ENCODE assay signal across 8 cellular contexts in genomic region chr5:16784843-16785791, GRCh38.
A peak's percentile ranks its signal among the peaks of the same experiment; 100 is the strongest.
DNase-seq lines count a peak whose midpoint lies in the region; ATAC-seq lines count a peak whose summit lies in the region.

No MANE protein-coding gene starts in this region.

- DNase-seq in SK-N-MC (ENCODE audit: low read depth, low spot score) (no peak), renal cortical epithelial cell (ENCODE audit: low read depth) (peak; percentile 17), ACHN (no peak), midbrain (lab: John Stamatoyannopoulos, UW) (no peak), RKO (ENCODE audit: low spot score) (no peak)
- no peak for DNase-seq in effector CD8-positive, alpha-beta T cell (lab: John Stamatoyannopoulos, UW)

- ATAC-seq in GM18870 (IDR thresholded peaks at IDR 0.05; ENCODE audit: unreplicated experiment) (peak; percentile 99), HG02588 (IDR thresholded peaks at IDR 0.05; ENCODE audit: unreplicated experiment) (peak; percentile 97)

- in situ Hi-C loops in ACHN (cut with HindIII; ENCODE audit: low pct_ligation_motif_present, low pct_unique_long_range_greater_than_20kb, low sequenced_read_pairs), result loop anchor here (25.0 kb wide), 1 partner anchor 402 kb away; no protein-coding TSS in a partner anchor

- H3K27ac ChIP-seq in SK-N-MC, result peak overlapping the region; percentile 58; the same call in 1 of the 2 replicates

- H3K36me3 ChIP-seq in SK-N-MC (ENCODE audit: insufficient read depth, low read length), result peaks cover 86% of the 10 kb centered on the region

- no peaks in the 10 kb centered on the region for H3K9me3 ChIP-seq in SK-N-MC (ENCODE audit: low read depth, low read length)

- H3K9ac ChIP-seq in SK-N-MC (ENCODE audit: insufficient read length), result no peak overlapping the region

- H3K4me3 ChIP-seq in SK-N-MC, result no peak overlapping the region
